17 cellular contexts compared by ENCODE assay signal in genomic region chr1:211781260-211781659, GRCh38. TPM values are rescaled to one million over a fixed set of nuclear protein-coding genes. Genes with fewer than 3 reads are reported as not detected.
DNase-seq lines count a peak whose midpoint lies in the region; ATAC-seq, FAIRE-seq and TF ChIP-seq lines count a peak whose summit lies in the region.
"Had no signal": no experiment of that assay in that cellular context is flagged by ENCODE, and none has a peak within 500 bp of the region (broad histone marks: within the 10 kb centered on the region; RNA-seq: fewer than 3 reads in every experiment).

No MANE protein-coding gene starts in this region.

- CTCF ChIA-PET in endothelial cell of umbilical vein (lab: Charles Lee) (interaction anchor here (1.3 to 1.7 kb wide), 2 partner anchors 35 to 101 kb away, joined by 3 to 4 read pairs; no protein-coding TSS in a partner anchor), T-cell (lab: Charles Lee) (no interaction called here)

- H3K36me3 Mint-ChIP-seq in T-cell, result peaks cover 34% of the 10 kb centered on the region

- POLR2A ChIA-PET in endothelial cell of umbilical vein (lab: Charles Lee), result no interaction called here
- POLR2A ChIA-PET in T-cell (lab: Charles Lee), result no interaction called here

- H3K9me3 ChIP-seq in MM.1S (replicated peaks; ENCODE audit: insufficient read depth, low read length), result no peaks in the 10 kb centered on the region
- no peaks in the 10 kb centered on the region for H3K9me3 ChIP-seq in endothelial cell of umbilical vein (replicated peaks; ENCODE audit: control insufficient read depth, insufficient read depth, low read length)
- H3K9me3 ChIP-seq: Caco-2, tibial nerve had no signal

- H3K27me3 Mint-ChIP-seq in T-cell, result no peaks in the 10 kb centered on the region
- H3K27me3 Mint-ChIP-seq: activated CD4-positive, alpha-beta T cell treated with anti-CD3 and anti-CD28 coated beads, Interleukin-2, amount 10 ng/mL, durations not matched to agents 7 days and 5 days had no signal

- dilution Hi-C loops in endothelial cell of umbilical vein (cut with MboI; ENCODE audit: extremely low pct_ligation_motif_present, low sequenced_read_pairs), result no loop called here

- H3K36me3 ChIP-seq in MM.1S (replicated peaks; ENCODE audit: insufficient read depth, low read length) (no peaks in the 10 kb centered on the region), endothelial cell of umbilical vein (ENCODE audit: control insufficient read depth in 2 of 2, extremely low read depth in 1 of 2, insufficient read depth in 2 of 2, low read length in 2 of 2) (no peaks in the 10 kb centered on the region)

- H3F3A ChIP-seq in MM.1S (ENCODE audit: insufficient read depth, low read length), result no peaks in the 10 kb centered on the region; the same call in 1 of the 2 replicates

- H3K4me3 Mint-ChIP-seq in T-cell, result no peak overlapping the region
- H3K4me3 Mint-ChIP-seq: activated CD4-positive, alpha-beta T cell treated with anti-CD3 and anti-CD28 coated beads, Interleukin-2, amount 10 ng/mL, durations not matched to agents 7 days and 5 days; HFFc6 had no signal

- intact Hi-C loops in endothelial cell of umbilical vein (cut with micrococcal nuclease), result loop anchor here (5.0 kb wide), 1 partner anchor 84 kb away; no protein-coding TSS in a partner anchor

- no peak for TF ChIP-seq POLR2A in endothelial cell of umbilical vein (IDR thresholded peaks at IDR 0.05; ENCODE audit: low read depth, low read length)

- BruUV-seq in endothelial cell of umbilical vein (replicated peaks; lab: Mats Ljungman, UMichigan), result no TSS peak

- H3K9me2 ChIP-seq in MM.1S (replicated peaks; ENCODE audit: insufficient read depth, low read length), result no peaks in the 10 kb centered on the region

- no peak for ATAC-seq in T-cell (replicated peaks in 1 of 4)
- ATAC-seq: left colon, Right ventricle myocardium inferior had no signal

- H3K4me3 ChIP-seq in MM.1S (ENCODE audit: low read length) (no peak overlapping the region), endothelial cell of umbilical vein (replicated peaks in 1 of 3; ENCODE audit: insufficient read depth in 1 of 3, low read depth in 1 of 3, low read length in 3 of 3) (no peak overlapping the region)
- H3K4me3 ChIP-seq: tibial nerve had no signal

- no peaks in the 10 kb centered on the region for H4K20me1 ChIP-seq in MM.1S (ENCODE audit: insufficient read depth, low read length)
- H4K20me1 ChIP-seq in endothelial cell of umbilical vein (replicated peaks; ENCODE audit: control insufficient read depth, extremely low read depth, insufficient read depth, low read length), result no peaks in the 10 kb centered on the region

- in situ Hi-C loops in GM13977 (cut with MboI; ENCODE audit: low pct_unique_long_range_greater_than_20kb, low sequenced_read_pairs, unreplicated experiment), result no loop called here

- no peak overlapping the region for H3K27ac ChIP-seq in MM.1S (ENCODE audit: low read length)
- H3K27ac ChIP-seq in endothelial cell of umbilical vein (ENCODE audit: insufficient read depth, low read depth, low read length), result no peak overlapping the region
- H3K27ac ChIP-seq in substantia nigra (ENCODE audit: low read depth, low read length, poor library complexity, severe bottlenecking), result peak overlapping the region; percentile 41

- DNase-seq in GM13977 (ENCODE audit: low spot score) (peak; percentile 10), MM.1S (peak; percentile 65), endothelial cell of umbilical vein (ENCODE audit: low read depth, low spot score) (peak; percentile 32), substantia nigra (lab: John Stamatoyannopoulos, UW) (no peak), HuH-7.5 (ENCODE audit: low spot score) (no peak), T-cell (no peak), ureter (ENCODE audit: low spot score) (no peak)
- DNase-seq: activated CD4-positive, alpha-beta T cell treated with anti-CD3 and anti-CD28 coated beads, Interleukin-2, amount 10 ng/mL, durations not matched to agents 7 days and 5 days; activated effector memory CD4-positive, alpha-beta T cell treated with Interleukin-2 at 50 U/mL for 16 hours; Caco-2; HFFc6; left colon; NCI-H187 treated with DMSO at 0.1 percent for 48 hours; stimulated activated CD4-positive, alpha-beta T cell treated with anti-CD3 and anti-CD28 coated beads, Interleukin-15, amount 100 ng/mL, for 24 hours; T-helper 1 cell had no signal

- peaks cover 0 to 7% (median 6%) of the 10 kb centered on the region in 3 donors for H3K4me1 Mint-ChIP-seq in T-cell

- H3K4me2 ChIP-seq in MM.1S (ENCODE audit: low read depth, low read length) (peak overlapping the region; percentile 12; the same call in 1 of the 2 replicates), endothelial cell of umbilical vein (ENCODE audit: insufficient read depth, low read length) (no peak overlapping the region)

- no peaks in the 10 kb centered on the region for H3K9me3 Mint-ChIP-seq in T-cell
- H3K9me3 Mint-ChIP-seq: activated CD4-positive, alpha-beta T cell treated with anti-CD3 and anti-CD28 coated beads, Interleukin-2, amount 10 ng/mL, durations not matched to agents 7 days and 5 days; HFFc6 had no signal

- H3K9me1 ChIP-seq in endothelial cell of umbilical vein (replicated peaks; ENCODE audit: control insufficient read depth, extremely low read depth, insufficient read depth, low read length), result no peaks in the 10 kb centered on the region

- H3K4me1 ChIP-seq in MM.1S (ENCODE audit: low read length) (peaks cover 13% of the 10 kb centered on the region), endothelial cell of umbilical vein (ENCODE audit: control insufficient read depth, extremely low read depth, insufficient read depth, low read length) (peaks cover 16% of the 10 kb centered on the region)

- TF ChIP-seq CTCF in GM13977 (IDR thresholded peaks at IDR 0.05; ENCODE audit: extremely low read depth, insufficient read depth, missing control alignments) (no peak), MM.1S (IDR thresholded peaks at IDR 0.05; ENCODE audit: low read length) (no peak), endothelial cell of umbilical vein (IDR thresholded peaks at IDR 0.05; ENCODE audit: extremely low read depth in 1 of 2, insufficient read depth in 1 of 2, low read depth in 1 of 2, low read length in 2 of 2) (no peak)

- no peak overlapping the region for H3K27ac Mint-ChIP-seq in T-cell
- H3K27ac Mint-ChIP-seq: activated CD4-positive, alpha-beta T cell treated with anti-CD3 and anti-CD28 coated beads, Interleukin-2, amount 10 ng/mL, durations not matched to agents 7 days and 5 days; HFFc6 had no signal

- H3K79me2 ChIP-seq in MM.1S (ENCODE audit: low read length), result no peaks in the 10 kb centered on the region
- no peaks in the 10 kb centered on the region for H3K79me2 ChIP-seq in endothelial cell of umbilical vein (ENCODE audit: control insufficient read depth, insufficient read depth, low read length)

- no peak for FAIRE-seq in endothelial cell of umbilical vein (lab: Jason Lieb, UNC)

- H3K9ac ChIP-seq in MM.1S (ENCODE audit: low read length) (no peak overlapping the region), endothelial cell of umbilical vein (replicated peaks; ENCODE audit: extremely low read depth, insufficient read depth, low read length) (no peak overlapping the region)

- H2AFZ ChIP-seq in MM.1S (ENCODE audit: low read length) (no peak overlapping the region), endothelial cell of umbilical vein (ENCODE audit: low read depth, low read length) (no peak overlapping the region)

- H3K27me3 ChIP-seq in MM.1S (replicated peaks; ENCODE audit: insufficient read depth, low read length) (peaks cover 28% of the 10 kb centered on the region), endothelial cell of umbilical vein (ENCODE audit: control insufficient read depth in 2 of 2, insufficient read depth in 2 of 2, low read length in 2 of 2) (no peaks in the 10 kb centered on the region)
- H3K27me3 ChIP-seq: tibial nerve had no signal

TF ChIP-seq in endothelial cell of umbilical vein, 7 proteins besides CTCF, POLR2A, EP300 and RAD21:
- TF ChIP-seq JUN (IDR thresholded peaks at IDR 0.05; ENCODE audit: borderline replicate concordance, insufficient read depth, insufficient read length, low read depth), result no peak
- TF ChIP-seq EZH2 (IDR thresholded peaks at IDR 0.05; ENCODE audit: borderline replicate concordance, low read depth, low read length, severe bottlenecking), result no peak
- TF ChIP-seq MYC (IDR thresholded peaks at IDR 0.05; ENCODE audit: low read depth, low read length), result no peak
- TF ChIP-seq FOS (IDR thresholded peaks at IDR 0.05; ENCODE audit: borderline replicate concordance, insufficient read depth, low read length), result no peak
- no peak for TF ChIP-seq MAX (IDR thresholded peaks at IDR 0.05; ENCODE audit: insufficient read depth, insufficient read length)
- TF ChIP-seq GATA2 (IDR thresholded peaks at IDR 0.05; ENCODE audit: insufficient read depth, insufficient read length, low read depth, low read length), result no peak
- TF ChIP-seq POLR2AphosphoS5 (IDR thresholded peaks at IDR 0.05; ENCODE audit: insufficient read depth, low read depth, low read length), result no peak

RNA-seq across cellular contexts. Expression of gene LPGAT1, which starts 49.3 kb away (rescaled TPM):
- total RNA-seq in endothelial cell of umbilical vein (46.0 and 49.5 TPM in 2 replicates), T-cell (10 to 100 TPM; 20.8 to 47.1 (median 31.4) TPM), ureter (54.8 TPM)
- polyA plus RNA-seq in endothelial cell of umbilical vein, result 4.6 and 6.1 TPM in 2 replicates
- 5.1 TPM in 2 replicates for polyA plus RNA-seq in endothelial cell of umbilical vein (2011; cell fraction: cytosol; rRNA removed)
- polyA plus RNA-seq in endothelial cell of umbilical vein (2011; cell fraction: nucleus; rRNA removed), result 8.0 and 9.2 TPM in 2 replicates
- polyA plus RNA-seq in endothelial cell of umbilical vein (2012), result 10.1 and 12.7 TPM in 2 replicates
- polyA minus RNA-seq in endothelial cell of umbilical vein, result 18.0 and 20.1 TPM in 2 replicates
- polyA minus RNA-seq in endothelial cell of umbilical vein (2011; cell fraction: cytosol; rRNA and poly(A)+ RNA removed), result 38.7 TPM
- polyA minus RNA-seq in endothelial cell of umbilical vein (2011; cell fraction: nucleus; rRNA and poly(A)+ RNA removed), result 19.1 and 22.3 TPM in 2 replicates

Comparison
In these comparisons a context has a peak if more than half of its experiments do, and no peak if none do; other contexts are left out.
1. DNase-seq: peak in GM13977 (single experiment), MM.1S (single experiment) and endothelial cell of umbilical vein (single experiment); none in substantia nigra (0 of 49), HuH-7.5 (single experiment), T-cell (0 of 34) and ureter (single experiment).